ENCODE assay signal across 7 cellular contexts in the genomic region with DNA sequence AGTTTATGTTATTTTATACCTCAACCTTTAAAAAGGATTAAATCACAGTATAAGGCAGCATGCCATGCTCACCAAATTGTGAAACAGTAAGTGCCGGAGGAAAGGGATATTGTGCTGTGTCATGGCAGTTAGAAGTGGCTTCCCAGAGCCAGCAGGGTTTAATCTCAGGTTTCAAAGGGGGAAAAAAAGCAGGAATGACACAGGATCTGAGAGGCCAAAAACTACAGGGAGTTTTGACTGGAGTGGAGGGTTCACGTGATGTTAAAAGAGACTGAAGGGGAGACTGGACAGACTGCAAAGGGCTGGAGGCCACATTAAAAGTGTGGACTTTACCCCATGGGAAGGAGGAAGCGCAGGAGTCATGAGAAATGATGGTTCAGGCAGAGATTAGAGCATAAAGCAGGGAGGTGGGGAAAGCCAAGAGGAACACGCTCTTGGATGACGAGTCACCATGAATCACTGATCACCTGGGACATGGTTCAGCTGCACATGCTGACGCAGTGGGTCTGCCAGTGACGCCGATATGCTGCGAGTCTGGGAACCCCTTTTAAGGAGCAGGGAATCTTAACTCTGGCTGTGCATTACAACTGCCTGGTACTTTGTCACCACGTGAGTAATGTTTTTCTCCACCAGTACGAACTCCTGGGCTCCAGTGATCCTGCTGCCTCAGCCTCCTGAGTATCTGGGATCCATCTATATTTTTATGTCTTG. TPM values are rescaled to one million over a fixed set of nuclear protein-coding genes. Genes with fewer than 3 reads are reported as not detected.
A peak's percentile ranks its signal among the peaks of the same experiment; 100 is the strongest.
DNase-seq lines count a peak whose midpoint lies in the region; ATAC-seq, FAIRE-seq and TF ChIP-seq lines count a peak whose summit lies in the region.

No MANE protein-coding gene starts in this region.

- H3K4me1 Mint-ChIP-seq in HFFc6 (ENCODE audit: low read depth) = peaks cover 73% of the 10 kb centered on the region
- H3K4me1 Mint-ChIP-seq in T-helper 2 cell treated with Interferon-gamma antibody and Interleukin-4, amounts not matched to agents 5 μg/mL and 100 μg/mL, for 36 hours (ENCODE audit: low read depth) = peaks cover 17% of the 10 kb centered on the region

- no peak for FAIRE-seq in pancreas (lab: Jason Lieb, UNC)

- H3K9me3 ChIP-seq in pancreas (no peaks in the 10 kb centered on the region), OCI-LY7 (ENCODE audit: low read length) (no peaks in the 10 kb centered on the region)

- no peak overlapping the region for H2AFZ ChIP-seq in OCI-LY7 (ENCODE audit: low read length)

- CTCF ChIA-PET in OCI-LY7 (lab: Charles Lee; ENCODE audit: unreplicated experiment) = no interaction called here

- no peaks in the 10 kb centered on the region for H3K9me3 Mint-ChIP-seq in HFFc6
- no peaks in the 10 kb centered on the region for H3K9me3 Mint-ChIP-seq in T-helper 2 cell treated with Interferon-gamma antibody and Interleukin-4, amounts not matched to agents 5 μg/mL and 100 μg/mL, for 36 hours

- BruUV-seq in OCI-LY7 (replicated peaks; lab: Mats Ljungman, UMichigan) = no TSS peak

- intact Hi-C loops in pancreas (cut with DNase I) = no loop called here
- intact Hi-C loops in OCI-LY7 (cut with micrococcal nuclease; ENCODE audit: unreplicated experiment) = no loop called here

- H3K4me3 ChIP-seq in pancreas (no peak overlapping the region), OCI-LY7 (ENCODE audit: low read depth, low read length, poor library complexity, severe bottlenecking) (no peak overlapping the region)

- H3K36me3 ChIP-seq in pancreas = no peaks in the 10 kb centered on the region
- no peaks in the 10 kb centered on the region for H3K36me3 ChIP-seq in OCI-LY7 (ENCODE audit: insufficient read depth, low read length)

- POLR2A ChIA-PET in OCI-LY7 (lab: Charles Lee) = no interaction called here

- peaks cover 12% of the 10 kb centered on the region; the same call in 1 of the 2 replicates for H4K20me1 ChIP-seq in OCI-LY7 (ENCODE audit: insufficient read depth, low read length)

- no peaks in the 10 kb centered on the region for H3K27me3 ChIP-seq in pancreas

- H3K9me2 ChIP-seq in OCI-LY7 (ENCODE audit: insufficient read depth, low read length) = no peaks in the 10 kb centered on the region

- H3K4me1 ChIP-seq in pancreas (peaks cover 13 to 16% (median 15%) of the 10 kb centered on the region in 3 donors), OCI-LY7 (ENCODE audit: insufficient read depth, low read length, poor library complexity, severe bottlenecking) (peaks cover 13% of the 10 kb centered on the region)

- WGBS in pancreas, 2 donors = 36 to 37% methylated on average over 11 of the region's 11 CpGs

- peak overlapping the region in 2 of 4 donors; percentile 47 to 48 for H3K27ac ChIP-seq in pancreas
- H3K27ac ChIP-seq in OCI-LY7 (ENCODE audit: low read depth, low read length, poor library complexity, severe bottlenecking) = no peak overlapping the region

- H3K27ac Mint-ChIP-seq in HFFc6 = peak overlapping the region; percentile 100
- no peak overlapping the region for H3K27ac Mint-ChIP-seq in T-helper 2 cell treated with Interferon-gamma antibody and Interleukin-4, amounts not matched to agents 5 μg/mL and 100 μg/mL, for 36 hours

- TF ChIP-seq CTCF in HFFc6 (IDR thresholded peaks at IDR 0.05) (no peak), pancreas (IDR thresholded peaks at IDR 0.05) (no peak), OCI-LY7 (conservative IDR thresholded peaks at IDR 0.05; ENCODE audit: low read length) (no peak)

- ATAC-seq in pancreas = peak; percentile 48 to 90 (median 81)
- no peak for ATAC-seq in GM21786 (IDR thresholded peaks at IDR 0.05; ENCODE audit: unreplicated experiment)

- peak; percentile 99 for DNase-seq in HFFc6
- peak; percentile 32 for DNase-seq in SK-N-DZ (ENCODE audit: low spot score)
- DNase-seq in glomerular endothelial cell (ENCODE audit: extremely low read depth, low read depth, low spot score) = peak; percentile 88
- DNase-seq in pancreas = peak in 3 of 6 donors; percentile 10 to 34 (median 21)
- DNase-seq in OCI-LY7 (ENCODE audit: low spot score) = no peak
- DNase-seq in T-helper 2 cell treated with Interferon-gamma antibody and Interleukin-4, amounts not matched to agents 5 μg/mL and 100 μg/mL, for 36 hours (ENCODE audit: low spot score) = no peak

- peaks cover 4% of the 10 kb centered on the region for H3K27me3 Mint-ChIP-seq in HFFc6 (ENCODE audit: insufficient read depth)
- H3K27me3 Mint-ChIP-seq in T-helper 2 cell treated with Interferon-gamma antibody and Interleukin-4, amounts not matched to agents 5 μg/mL and 100 μg/mL, for 36 hours (ENCODE audit: low read depth) = no peaks in the 10 kb centered on the region

- no peaks in the 10 kb centered on the region for H3K36me3 Mint-ChIP-seq in HFFc6 (ENCODE audit: low read depth)
- no peaks in the 10 kb centered on the region for H3K36me3 Mint-ChIP-seq in T-helper 2 cell treated with Interferon-gamma antibody and Interleukin-4, amounts not matched to agents 5 μg/mL and 100 μg/mL, for 36 hours (ENCODE audit: low read depth)

- H3K79me2 ChIP-seq in OCI-LY7 (ENCODE audit: insufficient read depth, low read depth, low read length) = peaks cover 13% of the 10 kb centered on the region

- H3K4me2 ChIP-seq in OCI-LY7 (ENCODE audit: low read length) = no peak overlapping the region

- peak overlapping the region; percentile 85 for H3K4me3 Mint-ChIP-seq in HFFc6
- H3K4me3 Mint-ChIP-seq in T-helper 2 cell treated with Interferon-gamma antibody and Interleukin-4, amounts not matched to agents 5 μg/mL and 100 μg/mL, for 36 hours = no peak overlapping the region

RNA-seq across cellular contexts. Expression of a gene that starts 6.1 kb away (rescaled TPM):
- total RNA-seq in HFFc6 (2021; fragmentation: NEBNext Ultra II Directional; extraction: Animal tissue kit (Norgen Biotek cat#: 25700)) = 10 to 100 TPM; 30.9 to 33.7 (median 32.5) TPM
- polyA plus RNA-seq in SK-N-DZ (2014; cell fraction: cytosol; rRNA removed) = 47.5 and 47.8 TPM in 2 replicates
- polyA plus RNA-seq in SK-N-DZ (2014; cell fraction: nucleus; rRNA removed) = 21.3 and 23.5 TPM in 2 replicates
- total RNA-seq in glomerular endothelial cell (47.5 and 57.8 TPM in 2 replicates), pancreas (10 to 100 TPM; 10.4 to 22.0 (median 13.3) TPM), OCI-LY7 (2022) (24.2 and 28.6 TPM in 2 replicates)
- 10 to 100 TPM in 1 of 2 donors, 1 to 10 TPM in 1; 9.5 to 19.6 TPM for polyA plus RNA-seq in pancreas
- total RNA-seq in OCI-LY7 (2014; rRNA removed; shearing (Covaris generic)) = 29.3 and 31.5 TPM in 2 replicates

RNA-seq across cellular contexts. Expression of a gene that starts 50.8 kb away (rescaled TPM):
- total RNA-seq in HFFc6 (2021; fragmentation: NEBNext Ultra II Directional; extraction: Animal tissue kit (Norgen Biotek cat#: 25700)) = 10 to 100 TPM; 23.5 to 28.2 (median 26.0) TPM
- 15.1 and 16.8 TPM in 2 replicates for polyA plus RNA-seq in SK-N-DZ (2014; cell fraction: cytosol; rRNA removed)
- polyA plus RNA-seq in SK-N-DZ (2014; cell fraction: nucleus; rRNA removed) = 39.0 and 48.1 TPM in 2 replicates
- total RNA-seq in glomerular endothelial cell (11.4 and 19.8 TPM in 2 replicates), pancreas (10 to 100 TPM; 20.7 to 30.4 (median 24.8) TPM), OCI-LY7 (2022) (40.1 and 53.0 TPM in 2 replicates)
- polyA plus RNA-seq in pancreas = 10 to 100 TPM; 24.8 to 43.2 TPM
- total RNA-seq in OCI-LY7 (2014; rRNA removed; shearing (Covaris generic)) = 26.5 and 32.5 TPM in 2 replicates

Comparison
In these comparisons a context has a peak if more than half of its experiments do, and no peak if none do; other contexts are left out.
1. DNase-seq: peak in HFFc6 (single experiment), SK-N-DZ (single experiment) and glomerular endothelial cell (single experiment); none in OCI-LY7 (single experiment) and T-helper 2 cell treated with Interferon-gamma antibody and Interleukin-4, amounts not matched to agents 5 μg/mL and 100 μg/mL, for 36 hours (single experiment).